Comparison of ENCODE assay signal across 23 cellular contexts in genomic region chr12:26443309-26443708, GRCh38.
A peak's percentile ranks its signal among the peaks of the same experiment; 100 is the strongest.
DNase-seq lines count a peak whose midpoint lies in the region; ATAC-seq and TF ChIP-seq lines count a peak whose summit lies in the region.
"Had no signal": no experiment of that assay in that cellular context is flagged by ENCODE, and none has a peak within 500 bp of the region (broad histone marks: within the 10 kb centered on the region; RNA-seq: fewer than 3 reads in every experiment).

No MANE protein-coding gene starts in this region.

- intact Hi-C loops in activated B cell treated with CpG ODN at 0.5 μM for 24 hours (cut with micrococcal nuclease), result loop anchor here (1.0 kb wide), 1 partner anchor 30 kb away; no protein-coding TSS in a partner anchor

- no peaks in the 10 kb centered on the region for H3K27me3 ChIP-seq in Karpas-422 (ENCODE audit: low read length)

- H3K27ac ChIP-seq in Karpas-422 (ENCODE audit: low read length), result peak overlapping the region; percentile 3; the same call in 1 of the 2 replicates
- H3K27ac ChIP-seq: A549 had no signal

- peak; percentile 25 for ATAC-seq in activated B cell treated with CpG ODN at 0.5 μM for 24 hours (ENCODE audit: low read depth)
- no peak for ATAC-seq in stimulated activated memory B cell treated with anti-CD40 and anti-IgM and Interleukin-4, amounts not matched to agents 10 μg/mL and 1 μg/mL and 100 μg/mL, for 72 hours
- no peak for ATAC-seq in GM18909 (IDR thresholded peaks at IDR 0.05; ENCODE audit: poor library complexity, unreplicated experiment)
- ATAC-seq in HG02840 (IDR thresholded peaks at IDR 0.05; ENCODE audit: low FRiP score, unreplicated experiment), result no peak
- ATAC-seq: A549; CD8-positive, alpha-beta T cell; GM12878 had no signal

- H2AFZ ChIP-seq in Karpas-422 (ENCODE audit: low read length), result no peak overlapping the region

- H3K4me3 Mint-ChIP-seq in activated B cell treated with CpG ODN at 0.5 μM for 24 hours, result no peak overlapping the region
- no peak overlapping the region for H3K4me3 Mint-ChIP-seq in stimulated activated memory B cell treated with anti-CD40 and anti-IgM and Interleukin-4, amounts not matched to agents 10 μg/mL and 1 μg/mL and 100 μg/mL, for 72 hours
- H3K4me3 Mint-ChIP-seq: CD8-positive, alpha-beta T cell; HFFc6 had no signal

- no peak overlapping the region for H3K4me2 ChIP-seq in Karpas-422 (ENCODE audit: low read depth, low read length, poor library complexity, severe bottlenecking)
- H3K4me2 ChIP-seq: A549 had no signal

- POLR2A ChIA-PET in activated B cell treated with CpG ODN at 0.5 μM for 24 hours (lab: Charles Lee), result interaction anchor here (1.5 kb wide), 1 partner anchor 19 kb away, joined by 6 read pairs; no protein-coding TSS in a partner anchor

- H4K20me1 ChIP-seq in Karpas-422 (ENCODE audit: insufficient read depth, low read depth, low read length), result no peaks in the 10 kb centered on the region

- no peaks in the 10 kb centered on the region for H3K9me3 ChIP-seq in Karpas-422 (ENCODE audit: low read length)
- H3K9me3 ChIP-seq: A549, Caco-2, HAP-1 had no signal

- DNase-seq in Karpas-422 (no peak), NCI-H446 treated with DMSO at 0.1 percent for 48 hours (lab: John Stamatoyannopoulos, UW) (peak; percentile 92), activated B cell treated with CpG ODN at 0.5 μM for 24 hours (no peak), middle frontal gyrus (ENCODE audit: extremely low spot score, low spot score) (no peak)
- no peak for DNase-seq in activated effector memory CD4-positive, alpha-beta T cell treated with Interleukin-2 at 50 U/mL for 16 hours
- DNase-seq: 8988T; ACHN; AML-193; C1 segment of cervical spinal cord; Caco-2; CD8-positive, alpha-beta T cell; DMS 273 treated with DMSO at 0.1 percent for 48 hours; DMS79; EL; GDM1; GOT3; HFFc6 had no signal

- H3K9me2 ChIP-seq in Karpas-422 (replicated peaks; ENCODE audit: insufficient read depth, low read length), result no peaks in the 10 kb centered on the region

- TF ChIP-seq CTCF in activated B cell treated with CpG ODN at 0.5 μM for 24 hours (IDR thresholded peaks at IDR 0.05), result no peak

- peaks cover 34% of the 10 kb centered on the region for H3K36me3 Mint-ChIP-seq in activated B cell treated with CpG ODN at 0.5 μM for 24 hours (ENCODE audit: low read depth)
- peaks cover 35% of the 10 kb centered on the region for H3K36me3 Mint-ChIP-seq in stimulated activated memory B cell treated with anti-CD40 and anti-IgM and Interleukin-4, amounts not matched to agents 10 μg/mL and 1 μg/mL and 100 μg/mL, for 72 hours

- no peaks in the 10 kb centered on the region for H3K9me3 Mint-ChIP-seq in activated B cell treated with CpG ODN at 0.5 μM for 24 hours
- H3K9me3 Mint-ChIP-seq in stimulated activated memory B cell treated with anti-CD40 and anti-IgM and Interleukin-4, amounts not matched to agents 10 μg/mL and 1 μg/mL and 100 μg/mL, for 72 hours, result no peaks in the 10 kb centered on the region
- H3K9me3 Mint-ChIP-seq: CD8-positive, alpha-beta T cell; HFFc6 had no signal

- no peaks in the 10 kb centered on the region for H3K79me2 ChIP-seq in Karpas-422 (ENCODE audit: low read length)

- no peak overlapping the region for H3K9ac ChIP-seq in Karpas-422 (ENCODE audit: low read length)

- H3K4me1 Mint-ChIP-seq in activated B cell treated with CpG ODN at 0.5 μM for 24 hours, result peaks cover 22% of the 10 kb centered on the region
- peaks cover 16% of the 10 kb centered on the region for H3K4me1 Mint-ChIP-seq in stimulated activated memory B cell treated with anti-CD40 and anti-IgM and Interleukin-4, amounts not matched to agents 10 μg/mL and 1 μg/mL and 100 μg/mL, for 72 hours

- H3K27ac Mint-ChIP-seq in activated B cell treated with CpG ODN at 0.5 μM for 24 hours, result no peak overlapping the region
- peak overlapping the region; percentile 9 for H3K27ac Mint-ChIP-seq in stimulated activated memory B cell treated with anti-CD40 and anti-IgM and Interleukin-4, amounts not matched to agents 10 μg/mL and 1 μg/mL and 100 μg/mL, for 72 hours
- H3K27ac Mint-ChIP-seq: CD8-positive, alpha-beta T cell; HFFc6 had no signal

- H3K4me1 ChIP-seq in Karpas-422 (ENCODE audit: low read length), result peaks cover 20% of the 10 kb centered on the region
- H3K4me1 ChIP-seq: A549, Caco-2, HAP-1 had no signal

- H3K36me3 ChIP-seq in Karpas-422 (ENCODE audit: insufficient read depth, low read length), result peaks cover 6% of the 10 kb centered on the region; the same call in 1 of the 2 replicates
- H3K36me3 ChIP-seq: HAP-1 had no signal

- CTCF ChIA-PET in activated B cell treated with CpG ODN at 0.5 μM for 24 hours (lab: Charles Lee), result interaction anchor here (1.0 kb wide), 1 partner anchor 82 kb away, joined by 4 read pairs; no protein-coding TSS in a partner anchor

- H3K27me3 Mint-ChIP-seq in activated B cell treated with CpG ODN at 0.5 μM for 24 hours, result no peaks in the 10 kb centered on the region
- no peaks in the 10 kb centered on the region for H3K27me3 Mint-ChIP-seq in stimulated activated memory B cell treated with anti-CD40 and anti-IgM and Interleukin-4, amounts not matched to agents 10 μg/mL and 1 μg/mL and 100 μg/mL, for 72 hours

- no peak overlapping the region for H3K4me3 ChIP-seq in Karpas-422 (ENCODE audit: low read length)
- H3K4me3 ChIP-seq: A549, GM12878, HAP-1 had no signal
